2 cellular contexts compared by ENCODE assay signal in the genomic region with DNA sequence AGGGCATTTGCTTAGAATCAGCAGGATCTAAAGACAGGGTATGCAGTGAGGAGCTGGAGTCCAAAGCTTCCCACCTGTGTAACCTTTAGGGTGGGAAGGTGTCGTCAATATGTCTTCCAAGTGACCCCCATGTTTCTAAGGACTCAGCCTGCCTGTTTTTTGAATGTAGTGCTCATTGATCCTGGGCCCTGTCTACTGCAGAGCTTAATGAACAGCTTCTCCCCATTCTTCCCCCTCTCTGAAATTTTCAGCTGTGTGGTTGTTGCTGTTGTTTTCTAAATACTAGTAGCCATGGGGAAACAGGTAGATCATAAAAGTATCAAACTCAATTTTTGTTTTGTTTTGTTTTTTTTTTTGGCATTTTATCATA.
TF ChIP-seq lines count a peak whose summit lies in the region.

No MANE protein-coding gene starts in this region.

TF ChIP-seq in A549, 52 proteins besides CTCF, POLR2A, EP300 and RAD21:
- TF ChIP-seq POLR2AphosphoS2 (conservative IDR thresholded peaks at IDR 0.05; ENCODE audit: low read length) = no peak
- TF ChIP-seq, protein P1, sequence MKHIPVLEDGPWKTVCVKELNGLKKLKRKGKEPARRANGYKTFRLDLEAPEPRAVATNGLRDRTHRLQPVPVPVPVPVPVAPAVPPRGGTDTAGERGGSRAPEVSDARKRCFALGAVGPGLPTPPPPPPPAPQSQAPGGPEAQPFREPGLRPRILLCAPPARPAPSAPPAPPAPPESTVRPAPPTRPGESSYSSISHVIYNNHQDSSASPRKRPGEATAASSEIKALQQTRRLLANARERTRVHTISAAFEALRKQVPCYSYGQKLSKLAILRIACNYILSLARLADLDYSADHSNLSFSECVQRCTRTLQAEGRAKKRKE (CRISPR knock-in tag; IDR thresholded peaks at IDR 0.05; ENCODE audit: low read depth) = 0 out of 2 replicates have a peak, but pooled peaks have one; percentile 26

TF ChIP-seq in IMR-90, 13 proteins besides CTCF, POLR2A, EP300 and RAD21:
- TF ChIP-seq MXI1 (IDR thresholded peaks at IDR 0.05; ENCODE audit: borderline replicate concordance, low read depth, low read length) (no peak), NFE2L2 (IDR thresholded peaks at IDR 0.05; ENCODE audit: low read depth, low read length) (no peak), CEBPB (IDR thresholded peaks at IDR 0.05; ENCODE audit: low read depth, low read length) (no peak), FOS (IDR thresholded peaks at IDR 0.05; ENCODE audit: low read depth, low read length) (no peak), MAZ (IDR thresholded peaks at IDR 0.05; ENCODE audit: borderline replicate concordance, low read depth, low read length) (no peak), RFX5 (IDR thresholded peaks at IDR 0.05; ENCODE audit: low read depth, low read length) (no peak), BHLHE40 (IDR thresholded peaks at IDR 0.05; ENCODE audit: low read depth, low read length) (no peak), MAFK (IDR thresholded peaks at IDR 0.05; ENCODE audit: low read depth, low read length) (no peak), RCOR1 (IDR thresholded peaks at IDR 0.05; ENCODE audit: insufficient replicate concordance, low read length) (no peak), SMC3 (IDR thresholded peaks at IDR 0.05; ENCODE audit: low read depth, low read length) (no peak), CHD1 (IDR thresholded peaks at IDR 0.05; ENCODE audit: low read depth, low read length) (no peak)
- TF ChIP-seq, protein P2, sequence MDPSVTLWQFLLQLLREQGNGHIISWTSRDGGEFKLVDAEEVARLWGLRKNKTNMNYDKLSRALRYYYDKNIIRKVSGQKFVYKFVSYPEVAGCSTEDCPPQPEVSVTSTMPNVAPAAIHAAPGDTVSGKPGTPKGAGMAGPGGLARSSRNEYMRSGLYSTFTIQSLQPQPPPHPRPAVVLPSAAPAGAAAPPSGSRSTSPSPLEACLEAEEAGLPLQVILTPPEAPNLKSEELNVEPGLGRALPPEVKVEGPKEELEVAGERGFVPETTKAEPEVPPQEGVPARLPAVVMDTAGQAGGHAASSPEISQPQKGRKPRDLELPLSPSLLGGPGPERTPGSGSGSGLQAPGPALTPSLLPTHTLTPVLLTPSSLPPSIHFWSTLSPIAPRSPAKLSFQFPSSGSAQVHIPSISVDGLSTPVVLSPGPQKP (IDR thresholded peaks at IDR 0.05; ENCODE audit: borderline replicate concordance, low read depth, low read length) = no peak
- TF ChIP-seq, protein P3, sequence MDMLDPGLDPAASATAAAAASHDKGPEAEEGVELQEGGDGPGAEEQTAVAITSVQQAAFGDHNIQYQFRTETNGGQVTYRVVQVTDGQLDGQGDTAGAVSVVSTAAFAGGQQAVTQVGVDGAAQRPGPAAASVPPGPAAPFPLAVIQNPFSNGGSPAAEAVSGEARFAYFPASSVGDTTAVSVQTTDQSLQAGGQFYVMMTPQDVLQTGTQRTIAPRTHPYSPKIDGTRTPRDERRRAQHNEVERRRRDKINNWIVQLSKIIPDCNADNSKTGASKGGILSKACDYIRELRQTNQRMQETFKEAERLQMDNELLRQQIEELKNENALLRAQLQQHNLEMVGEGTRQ (IDR thresholded peaks at IDR 0.05; ENCODE audit: low read depth, low read length) = no peak
TF ChIP-seq in IMR-90: peak in this region for 0.
